In genomic region chr6:119255492-119255891, GRCh38 we compare ENCODE assay signal across 14 cellular contexts.
DNase-seq lines count a peak whose midpoint lies in the region; ATAC-seq lines count a peak whose summit lies in the region.
"Had no signal": no experiment of that assay in that cellular context is flagged by ENCODE, and none has a peak within 500 bp of the region (broad histone marks: within the 10 kb centered on the region; RNA-seq: fewer than 3 reads in every experiment).

No MANE protein-coding gene starts in this region.

- no peak for DNase-seq in activated naive CD8-positive, alpha-beta T cell treated with anti-CD3 and anti-CD28 coated beads, Interleukin-2, amount 10 ng/mL, durations not matched to agents 7 days and 5 days
- DNase-seq in activated naive CD8-positive, alpha-beta T cell treated with anti-CD3 and anti-CD28 coated beads for 36 hours = no peak
- DNase-seq in T-cell = peak in 7 of 34 experiments; percentile 1 to 24 (median 4)
- peak; percentile 15 for DNase-seq in central memory CD4-positive, alpha-beta T cell
- DNase-seq in NCI-H1436 treated with DMSO at 0.1 percent for 48 hours (lab: John Stamatoyannopoulos, UW) = no peak
- no peak for DNase-seq in KG1 (lab: John Stamatoyannopoulos, UW)
- no peak for DNase-seq in NCI-H748 (lab: John Stamatoyannopoulos, UW; ENCODE audit: unreplicated experiment)
- DNase-seq: NCI-H1417, NCI-H1930, NCI-H226, NCI-H524, PC-9 had no signal

- H3K4me1 Mint-ChIP-seq in activated naive CD8-positive, alpha-beta T cell treated with anti-CD3 and anti-CD28 coated beads, Interleukin-2, amount 10 ng/mL, durations not matched to agents 7 days and 5 days = peaks cover 10% of the 10 kb centered on the region
- H3K4me1 Mint-ChIP-seq in activated naive CD8-positive, alpha-beta T cell treated with anti-CD3 and anti-CD28 coated beads for 36 hours = peaks cover 25% of the 10 kb centered on the region
- peaks cover 28 to 34% (median 32%) of the 10 kb centered on the region in 3 donors for H3K4me1 Mint-ChIP-seq in T-cell

- H3K27ac Mint-ChIP-seq in activated naive CD8-positive, alpha-beta T cell treated with anti-CD3 and anti-CD28 coated beads, Interleukin-2, amount 10 ng/mL, durations not matched to agents 7 days and 5 days = no peak overlapping the region
- H3K27ac Mint-ChIP-seq in activated naive CD8-positive, alpha-beta T cell treated with anti-CD3 and anti-CD28 coated beads for 36 hours = no peak overlapping the region
- H3K27ac Mint-ChIP-seq in T-cell = no peak overlapping the region

- peaks cover 25% of the 10 kb centered on the region for H3K36me3 Mint-ChIP-seq in activated naive CD8-positive, alpha-beta T cell treated with anti-CD3 and anti-CD28 coated beads, Interleukin-2, amount 10 ng/mL, durations not matched to agents 7 days and 5 days
- H3K36me3 Mint-ChIP-seq in activated naive CD8-positive, alpha-beta T cell treated with anti-CD3 and anti-CD28 coated beads for 36 hours = peaks cover 12% of the 10 kb centered on the region
- peaks cover 18% of the 10 kb centered on the region for H3K36me3 Mint-ChIP-seq in T-cell

- no peak overlapping the region for H3K4me3 Mint-ChIP-seq in activated naive CD8-positive, alpha-beta T cell treated with anti-CD3 and anti-CD28 coated beads, Interleukin-2, amount 10 ng/mL, durations not matched to agents 7 days and 5 days
- no peak overlapping the region for H3K4me3 Mint-ChIP-seq in activated naive CD8-positive, alpha-beta T cell treated with anti-CD3 and anti-CD28 coated beads for 36 hours
- no peak overlapping the region for H3K4me3 Mint-ChIP-seq in T-cell
- H3K4me3 Mint-ChIP-seq: CD8-positive, alpha-beta memory T cell had no signal

- ATAC-seq in activated naive CD8-positive, alpha-beta T cell treated with anti-CD3 and anti-CD28 coated beads, Interleukin-2, amount 10 ng/mL, durations not matched to agents 7 days and 5 days (ENCODE audit: low read depth) = peak; percentile 39
- peak; percentile 23 to 98 (median 66) for ATAC-seq in T-cell (replicated peaks in 1 of 4)
- ATAC-seq: A549 had no signal

- H3K27me3 Mint-ChIP-seq in activated naive CD8-positive, alpha-beta T cell treated with anti-CD3 and anti-CD28 coated beads, Interleukin-2, amount 10 ng/mL, durations not matched to agents 7 days and 5 days = no peaks in the 10 kb centered on the region
- no peaks in the 10 kb centered on the region for H3K27me3 Mint-ChIP-seq in activated naive CD8-positive, alpha-beta T cell treated with anti-CD3 and anti-CD28 coated beads for 36 hours
- no peaks in the 10 kb centered on the region for H3K27me3 Mint-ChIP-seq in T-cell
- H3K27me3 Mint-ChIP-seq: CD8-positive, alpha-beta memory T cell had no signal

- H3K9me3 Mint-ChIP-seq in activated naive CD8-positive, alpha-beta T cell treated with anti-CD3 and anti-CD28 coated beads, Interleukin-2, amount 10 ng/mL, durations not matched to agents 7 days and 5 days = peaks cover 1% of the 10 kb centered on the region
- no peaks in the 10 kb centered on the region for H3K9me3 Mint-ChIP-seq in activated naive CD8-positive, alpha-beta T cell treated with anti-CD3 and anti-CD28 coated beads for 36 hours
- H3K9me3 Mint-ChIP-seq in T-cell = no peaks in the 10 kb centered on the region
- H3K9me3 Mint-ChIP-seq: CD8-positive, alpha-beta memory T cell had no signal

- CTCF ChIA-PET in T-cell (lab: Charles Lee) = no interaction called here

- POLR2A ChIA-PET in activated naive CD8-positive, alpha-beta T cell treated with anti-CD3 and anti-CD28 coated beads, Interleukin-2, amount 10 ng/mL, durations not matched to agents 7 days and 5 days (lab: Charles Lee) = no interaction called here
- POLR2A ChIA-PET in T-cell (lab: Charles Lee) = interaction anchor here in 1 of 2 donors (0.5 to 0.6 kb wide), 2 partner anchors 60 to 440 kb away, joined by 4 read pairs; no protein-coding TSS in a partner anchor
